Comparison of ENCODE assay signal across 14 cellular contexts in genomic region chr20:35368616-35369423, GRCh38. TPM values are rescaled to one million over a fixed set of nuclear protein-coding genes. Genes with fewer than 3 reads are reported as not detected.
DNase-seq lines count a peak whose midpoint lies in the region; ATAC-seq and TF ChIP-seq lines count a peak whose summit lies in the region.
"Had no signal": no experiment of that assay in that cellular context is flagged by ENCODE, and none has a peak within 500 bp of the region (broad histone marks: within the 10 kb centered on the region; RNA-seq: fewer than 3 reads in every experiment).

No MANE protein-coding gene starts in this region.

- POLR2A ChIA-PET in WTC11 (lab: Charles Lee) = no interaction called here

- H3K4me3 ChIP-seq in thoracic aorta = no peak overlapping the region
- H3K4me3 ChIP-seq: thyroid gland had no signal

- intact Hi-C loops in Right ventricle myocardium inferior (cut with DNase I) (no loop called here), cardiac septum (cut with DNase I) (no loop called here)

- no peak overlapping the region for H3K4me3 Mint-ChIP-seq in WTC11

- no peaks in the 10 kb centered on the region for H3K27me3 ChIP-seq in thoracic aorta (replicated peaks; ENCODE audit: insufficient read depth)
- H3K27me3 ChIP-seq: thyroid gland had no signal

- no peaks in the 10 kb centered on the region for H3K27me3 Mint-ChIP-seq in WTC11 (ENCODE audit: low read depth)

- no peak overlapping the region for H3K27ac Mint-ChIP-seq in WTC11

- peaks cover 4 to 20% of the 10 kb centered on the region in 2 donors for H3K4me1 ChIP-seq in thoracic aorta (ENCODE audit: control insufficient read depth in 1 of 2, low read depth in 2 of 2)
- H3K4me1 ChIP-seq: thyroid gland had no signal

- ATAC-seq in Right ventricle myocardium inferior (peak; percentile 94), WTC11 (no peak; the same call in 1 of the 2 replicates), thoracic aorta (ENCODE audit: insufficient number of reproducible peaks, low FRiP score, low read depth) (no peak), GM21381 (IDR thresholded peaks at IDR 0.05; ENCODE audit: unreplicated experiment) (no peak)
- ATAC-seq: sciatic nerve had no signal

- TF ChIP-seq CTCF in WTC11 (IDR thresholded peaks at IDR 0.05) = no peak
- TF ChIP-seq CTCF in thoracic aorta (IDR thresholded peaks at IDR 0.05) = no peak

- no peaks in the 10 kb centered on the region for H3K9me3 ChIP-seq in thoracic aorta
- H3K9me3 ChIP-seq: thyroid gland had no signal

- H3K36me3 ChIP-seq in thoracic aorta = peaks cover 6% of the 10 kb centered on the region

- CTCF ChIA-PET in WTC11 (lab: Charles Lee) = interaction anchor here (1.0 to 2.6 kb wide), 3 partner anchors 26 to 71 kb away, joined by 3 to 10 read pairs (median 4); no protein-coding TSS in a partner anchor

- peak overlapping the region; percentile 30 to 46 for H3K27ac ChIP-seq in thoracic aorta
- H3K27ac ChIP-seq: thyroid gland had no signal

- no peaks in the 10 kb centered on the region for H3K9me3 Mint-ChIP-seq in WTC11

- DNase-seq in Right ventricle myocardium inferior (ENCODE audit: missing footprints) = peak; percentile 56
- DNase-seq in cardiac septum (ENCODE audit: low spot score) = no peak
- peak; percentile 14 for DNase-seq in WTC11 (ENCODE audit: low spot score)
- peak; percentile 33 for DNase-seq in iPS-NIHi11 (ENCODE audit: low spot score)
- no peak for DNase-seq in thoracic aorta (ENCODE audit: low spot score)
- no peak for DNase-seq in NCI-H1417 (lab: John Stamatoyannopoulos, UW)
- no peak for DNase-seq in kidney tubule cell (ENCODE audit: low spot score)
- DNase-seq: activated CD4-positive, alpha-beta T cell treated with anti-CD3 and anti-CD28 coated beads for 4 hours; activated effector memory CD4-positive, alpha-beta T cell treated with anti-CD3 and anti-CD28 coated beads, Interleukin-2, amount 50 U/mL, for 16 hours; NCI-H2171 treated with DMSO at 0.1 percent for 48 hours; SHP77 treated with DMSO at 0.1 percent for 48 hours; thyroid gland had no signal

- peaks cover 20% of the 10 kb centered on the region; the same call in 1 of the 2 replicates for H3K36me3 Mint-ChIP-seq in WTC11

- H3K4me1 Mint-ChIP-seq in WTC11 = peaks cover 11% of the 10 kb centered on the region

TF ChIP-seq in WTC11, 78 proteins besides CTCF, POLR2A, EP300 and RAD21:
- TF ChIP-seq IRF2 (CRISPR knock-in tag; IDR thresholded peaks at IDR 0.05; ENCODE audit: borderline replicate concordance, low read depth) (no peak), ESRRA (CRISPR knock-in tag; IDR thresholded peaks at IDR 0.05; ENCODE audit: borderline replicate concordance) (no peak), JAZF1 (CRISPR knock-in tag; IDR thresholded peaks at IDR 0.05) (no peak), SMAD3 (CRISPR knock-in tag; IDR thresholded peaks at IDR 0.05; ENCODE audit: borderline replicate concordance) (no peak), ATF2 (CRISPR knock-in tag; IDR thresholded peaks at IDR 0.05; ENCODE audit: borderline replicate concordance, low read depth) (no peak)

RNA-seq across cellular contexts. Expression of gene UQCC1, which starts 43.0 kb away (rescaled TPM):
- total RNA-seq in Right ventricle myocardium inferior = 148 TPM
- 71.0 TPM for total RNA-seq in cardiac septum
- 73.5 to 76.8 TPM (median 75.9 TPM) in 3 replicates for total RNA-seq in WTC11 (2021)
- 10 to 100 TPM; 32.7 to 38.0 TPM for total RNA-seq in thoracic aorta

Comparison
In these comparisons a context has a peak if more than half of its experiments do, and no peak if none do; other contexts are left out.
1. DNase-seq: peak in Right ventricle myocardium inferior (single experiment), WTC11 (single experiment) and iPS-NIHi11 (single experiment); none in cardiac septum (single experiment), thoracic aorta (single experiment), NCI-H1417 (0 of 3) and kidney tubule cell (single experiment).